Comparison of ENCODE assay signal across 16 cellular contexts in genomic region chr3:112781611-112782010, GRCh38.
A peak's percentile ranks its signal among the peaks of the same experiment; 100 is the strongest.
DNase-seq lines count a peak whose midpoint lies in the region; ATAC-seq, FAIRE-seq and TF ChIP-seq lines count a peak whose summit lies in the region.
"Had no signal": no experiment of that assay in that cellular context is flagged by ENCODE, and none has a peak within 500 bp of the region (broad histone marks: within the 10 kb centered on the region; RNA-seq: fewer than 3 reads in every experiment).

No MANE protein-coding gene starts in this region.

- TF ChIP-seq EP300 in A549 (IDR thresholded peaks at IDR 0.05), result no peak

- H3K9me3 ChIP-seq in A549 (no peaks in the 10 kb centered on the region), IMR-90 (ENCODE audit: control insufficient read depth, insufficient read depth, low read length) (no peaks in the 10 kb centered on the region), heart left ventricle (no peaks in the 10 kb centered on the region)
- H3K9me3 ChIP-seq: SJCRH30 had no signal

- no peak overlapping the region for H3K14ac ChIP-seq in IMR-90 (replicated peaks; ENCODE audit: low read depth, low read length)

- TF ChIP-seq CTCF in A549 (IDR thresholded peaks at IDR 0.05) (no peak), IMR-90 (conservative IDR thresholded peaks at IDR 0.05; ENCODE audit: low read depth, low read length) (no peak), bronchial epithelial cell (IDR thresholded peaks at IDR 0.05; ENCODE audit: insufficient read depth, low read length, severe bottlenecking) (no peak), foreskin fibroblast (IDR thresholded peaks at IDR 0.05; ENCODE audit: low read depth, low read length) (no peak), heart left ventricle (IDR thresholded peaks at IDR 0.05) (no peak)

- WGBS in A549 (ENCODE audit: missing lambda C conversion rate), result 79% methylated on average over 1 of the region's 1 CpG
- WGBS in IMR-90 (ENCODE audit: extremely low coverage in 2 of 2, insufficient read length in 1 of 2), 2 experiments, result no CpG with 5 or more reads among the region's 1 CpG
- 82 to 97% (median 87%) methylated on average over 1 of the region's 1 CpG for WGBS in heart left ventricle, 4 donors

- H2BK15ac ChIP-seq in IMR-90 (ENCODE audit: low read depth, low read length), result 0 out of 3 replicates have a peak overlapping the region, but pooled peaks have one; percentile 79

- peak overlapping the region; percentile 83 to 87; a peak in 5 of 6 replicates for H3K27ac ChIP-seq in A549
- H3K27ac ChIP-seq in IMR-90 (ENCODE audit: insufficient read depth, low read length), result no peak overlapping the region
- peak overlapping the region in 4 of 12 donors; percentile 45 to 73 (median 65) for H3K27ac ChIP-seq in heart left ventricle
- H3K27ac ChIP-seq: RWPE1, SJCRH30 had no signal

- no peak overlapping the region for H3K9ac ChIP-seq in IMR-90 (ENCODE audit: low read depth, low read length)

- H3K4me2 ChIP-seq in A549, result 0 out of 3 replicates have a peak overlapping the region, but pooled peaks have one; percentile 63
- no peak overlapping the region for H3K4me2 ChIP-seq in IMR-90 (ENCODE audit: low read depth, low read length)

- no peak overlapping the region for H4K8ac ChIP-seq in IMR-90 (ENCODE audit: low read depth in 2 of 2, low read length in 2 of 2)

- no peak overlapping the region; the same call in 1 of the 2 replicates for H4K91ac ChIP-seq in IMR-90 (ENCODE audit: insufficient read depth, low read depth, low read length)

- H3K4ac ChIP-seq in IMR-90 (ENCODE audit: low read depth, low read length), result no peak overlapping the region

- H4K20me1 ChIP-seq in IMR-90 (ENCODE audit: insufficient read depth, low read length), result no peaks in the 10 kb centered on the region

- FAIRE-seq in A549 (lab: Jason Lieb, UNC) (no peak), bronchial epithelial cell (lab: Jason Lieb, UNC) (no peak)

- ATAC-seq in A549 (peak in 1 of 2 experiments; percentile 45; a peak in 3 of 6 replicates), IMR-90 (ENCODE audit: low read depth) (peak; percentile 37), heart left ventricle (no peak)

- no peak overlapping the region for H3K23ac ChIP-seq in IMR-90 (ENCODE audit: low read depth, low read length)

- no peaks in the 10 kb centered on the region for H3K27me3 ChIP-seq in IMR-90 (ENCODE audit: control insufficient read depth, insufficient read depth, low read length)
- H3K27me3 ChIP-seq in bronchial epithelial cell (ENCODE audit: control insufficient read depth, insufficient read depth, low read length), result no peaks in the 10 kb centered on the region
- H3K27me3 ChIP-seq in heart left ventricle, result no peaks in the 10 kb centered on the region
- H3K27me3 ChIP-seq: SJCRH30 had no signal

- intact Hi-C loops in IMR-90 (cut with micrococcal nuclease) (no loop called here), heart left ventricle (cut with DNase I) (no loop called here)

- TF ChIP-seq RAD21 in A549 (conservative IDR thresholded peaks at IDR 0.05 in 1 of 2, IDR thresholded peaks at IDR 0.05 in 1 of 2) (no peak), IMR-90 (IDR thresholded peaks at IDR 0.05; ENCODE audit: low read length) (no peak)

- H3K4me1 ChIP-seq in A549 (peaks cover 55% of the 10 kb centered on the region), IMR-90 (ENCODE audit: control insufficient read depth, insufficient read depth, low read length) (peaks cover 25% of the 10 kb centered on the region), heart left ventricle (peaks cover 0 to 52% (median 1%) of the 10 kb centered on the region in 12 donors)

- no peak overlapping the region for H4K5ac ChIP-seq in IMR-90 (ENCODE audit: low read depth, low read length)

- dilution Hi-C loops in IMR-90 (cut with HindIII; ENCODE audit: low sequenced_read_pairs, unreplicated experiment), result no loop called here

- no peak overlapping the region for H3K18ac ChIP-seq in IMR-90 (ENCODE audit: low read depth, low read length)

- H2AK5ac ChIP-seq in IMR-90 (ENCODE audit: low read depth, low read length), result no peak overlapping the region

- BruUV-seq in IMR-90 (replicated peaks; lab: Mats Ljungman, UMichigan), result no TSS peak

- H2AFZ ChIP-seq in IMR-90 (replicated peaks; ENCODE audit: low read length, poor library complexity), result no peak overlapping the region

- H3K56ac ChIP-seq in IMR-90 (ENCODE audit: extremely low read depth, insufficient read depth, low read length), result no peak overlapping the region

- TF ChIP-seq POLR2A in A549 (IDR thresholded peaks at IDR 0.05; ENCODE audit: low read length), result no peak
- TF ChIP-seq POLR2A in IMR-90 (IDR thresholded peaks at IDR 0.05; ENCODE audit: low read depth, low read length), result no peak
- TF ChIP-seq POLR2A in heart left ventricle (IDR thresholded peaks at IDR 0.05), result no peak

- H3K36me3 ChIP-seq in IMR-90 (ENCODE audit: control insufficient read depth, insufficient read depth, low read length) (no peaks in the 10 kb centered on the region), bronchial epithelial cell (ENCODE audit: control insufficient read depth, insufficient read depth, low read length) (no peaks in the 10 kb centered on the region), heart left ventricle (no peaks in the 10 kb centered on the region)
- H3K36me3 ChIP-seq: SJCRH30 had no signal

- POLR2A ChIA-PET in A549 (lab: Yijun Ruan, JAX), result no interaction called here
- POLR2A ChIA-PET in IMR-90 (lab: Charles Lee; ENCODE audit: unreplicated experiment), result no interaction called here

- no peak overlapping the region for H2BK5ac ChIP-seq in IMR-90 (ENCODE audit: low read depth, low read length, poor library complexity, severe bottlenecking)

- DNase-seq in A549 (ENCODE audit: low read depth in 1 of 2, low spot score in 1 of 2), result no peak
- DNase-seq in IMR-90, result peak; percentile 68
- DNase-seq in bronchial epithelial cell (ENCODE audit: low read depth), result peak; percentile 56
- DNase-seq in foreskin fibroblast, result peak; percentile 32 to 66
- no peak for DNase-seq in heart left ventricle
- DNase-seq in HuH-7.5 (ENCODE audit: low spot score), result no peak
- no peak for DNase-seq in occipital lobe (lab: John Stamatoyannopoulos, UW)
- DNase-seq in stimulated activated naive CD4-positive, alpha-beta T cell (lab: John Stamatoyannopoulos, UW), result no peak
- DNase-seq: C1 segment of cervical spinal cord, H7, Kasumi-1, NCI-H1105 treated with DMSO at 0.1 percent for 48 hours, NCI-H1694 treated with DMSO at 0.1 percent for 48 hours, NCI-H748 treated with DMSO at 0.1 percent for 48 hours, SJCRH30 had no signal

- peaks cover 12% of the 10 kb centered on the region for H3K9me1 ChIP-seq in IMR-90 (ENCODE audit: insufficient read depth, low read length)

- H3K79me1 ChIP-seq in IMR-90 (ENCODE audit: low read depth in 1 of 2, low read length in 2 of 2), result no peaks in the 10 kb centered on the region

- H2AK9ac ChIP-seq in IMR-90 (replicated peaks; ENCODE audit: low read depth, low read length, poor library complexity), result no peak overlapping the region

- H3K4me3 ChIP-seq in A549 (no peak overlapping the region), IMR-90 (ENCODE audit: insufficient read depth, low read depth, low read length) (no peak overlapping the region), bronchial epithelial cell (ENCODE audit: low read depth, low read length) (no peak overlapping the region), foreskin fibroblast (ENCODE audit: low read depth in 1 of 2, low read length in 2 of 2) (no peak overlapping the region), heart left ventricle (no peak overlapping the region)
- H3K4me3 ChIP-seq: SJCRH30 had no signal

- CTCF ChIA-PET in A549 (lab: Yijun Ruan, JAX) (interaction anchor here (1.2 to 3.1 kb wide), 6 partner anchors 29 to 198 kb away, joined by 3 to 27 read pairs (median 3); no protein-coding TSS in a partner anchor), IMR-90 (lab: Yijun Ruan, JAX) (no interaction called here)

- H2BK20ac ChIP-seq in IMR-90 (ENCODE audit: low read depth, low read length), result 0 out of 2 replicates have a peak overlapping the region, but pooled peaks have one; percentile 52

- in situ Hi-C loops in IMR-90 (cut with MboI; ENCODE audit: low sequenced_read_pairs), result no loop called here

- peak overlapping the region; percentile 8; the same call in 1 of the 2 replicates for H2BK120ac ChIP-seq in IMR-90 (ENCODE audit: low read depth, low read length)

TF ChIP-seq in A549, 52 proteins besides CTCF, POLR2A, EP300 and RAD21:
- TF ChIP-seq TFCP2L1 (CRISPR knock-in tag; IDR thresholded peaks at IDR 0.05), result no peak
- no peak for TF ChIP-seq FOSL2 (IDR thresholded peaks at IDR 0.05)
- peak; percentile 18; the same call in 1 of the 2 replicates for TF ChIP-seq FOSL2 (CRISPR knock-in tag; IDR thresholded peaks at IDR 0.05)
- TF ChIP-seq EHMT2 (IDR thresholded peaks at IDR 0.05; ENCODE audit: low read depth), result no peak
- TF ChIP-seq NPAS2 (CRISPR knock-in tag; IDR thresholded peaks at IDR 0.05; ENCODE audit: borderline replicate concordance), result no peak

TF ChIP-seq in IMR-90, 13 proteins besides CTCF, POLR2A, EP300 and RAD21:
- TF ChIP-seq USF2 (IDR thresholded peaks at IDR 0.05; ENCODE audit: low read depth, low read length) (no peak), FOS (IDR thresholded peaks at IDR 0.05; ENCODE audit: low read depth, low read length) (0 out of 2 replicates have a peak, but pooled peaks have one; percentile 13)

Comparison
In these comparisons a context has a peak if more than half of its experiments do, and no peak if none do; other contexts are left out.
1. DNase-seq: peak in IMR-90 (single experiment), bronchial epithelial cell (single experiment) and foreskin fibroblast (2 of 2); none in A549 (0 of 2), heart left ventricle (0 of 5), HuH-7.5 (single experiment), occipital lobe (single experiment) and stimulated activated naive CD4-positive, alpha-beta T cell (0 of 6).